Comparison of ENCODE assay signal across 8 cellular contexts in genomic region chr6:82006027-82006738, GRCh38.
DNase-seq lines count a peak whose midpoint lies in the region; ATAC-seq and TF ChIP-seq lines count a peak whose summit lies in the region.

No MANE protein-coding gene starts in this region.

- H2AFZ ChIP-seq in PC-9: no peak overlapping the region

- no peaks in the 10 kb centered on the region for H3K4me1 Mint-ChIP-seq in T-helper 17 cell

- no TSS peak for BruUV-seq in PC-9 (replicated peaks; lab: Mats Ljungman, UMichigan)

- H3K27ac ChIP-seq in PC-9: no peak overlapping the region
- H3K27ac ChIP-seq in spleen: no peak overlapping the region

- H3K27me3 Mint-ChIP-seq in T-helper 17 cell: no peaks in the 10 kb centered on the region

- no peak overlapping the region for H3K27ac Mint-ChIP-seq in T-helper 17 cell

- no peak for TF ChIP-seq POLR2A in spleen (IDR thresholded peaks at IDR 0.05)

- CTCF ChIA-PET in PC-9 (lab: Charles Lee): interaction anchor here (0.6 to 1.0 kb wide), 7 partner anchors 17 to 525 kb away, joined by 3 to 6 read pairs (median 4); no protein-coding TSS in a partner anchor

- no peak overlapping the region for H3K4me2 ChIP-seq in PC-9

- POLR2A ChIA-PET in PC-9 (lab: Charles Lee; ENCODE audit: unreplicated experiment): no interaction called here

- H3K27me3 ChIP-seq in BE2C: no peaks in the 10 kb centered on the region
- no peaks in the 10 kb centered on the region for H3K27me3 ChIP-seq in PC-9 (ENCODE audit: insufficient read depth, low read depth)
- no peaks in the 10 kb centered on the region for H3K27me3 ChIP-seq in spleen (replicated peaks in 1 of 7)

- H3F3A ChIP-seq in PC-9 (ENCODE audit: insufficient read depth, low read depth): no peaks in the 10 kb centered on the region

- WGBS in spleen, 5 donors: 57 to 81% (median 71%) methylated on average over 5 of the region's 5 CpGs

- ATAC-seq in GM18868 (IDR thresholded peaks at IDR 0.05; ENCODE audit: unreplicated experiment) (peak; percentile 88), HG03060 (IDR thresholded peaks at IDR 0.05; ENCODE audit: low read depth, unreplicated experiment) (peak; percentile 79), T-helper 17 cell (no peak)

- no peak overlapping the region for H3K4me3 Mint-ChIP-seq in T-helper 17 cell

- H3K79me2 ChIP-seq in PC-9 (ENCODE audit: low read depth): no peaks in the 10 kb centered on the region

- no peaks in the 10 kb centered on the region for H3K9me2 ChIP-seq in PC-9 (ENCODE audit: insufficient read depth)

- H3K9me3 ChIP-seq in BE2C (no peaks in the 10 kb centered on the region), PC-9 (ENCODE audit: insufficient read depth, low read depth) (no peaks in the 10 kb centered on the region), spleen (peaks cover 0 to 47% (median 30%) of the 10 kb centered on the region in 8 donors), T-helper 17 cell (ENCODE audit: control insufficient read depth, low read length, poor library complexity, severe bottlenecking) (no peaks in the 10 kb centered on the region)

- DNase-seq in BE2C (peak; percentile 37), PC-9 (no peak), fibroblast of gingiva (ENCODE audit: low read depth) (peak; percentile 48), spleen (no peak), T-helper 17 cell (no peak), NCI-H1092 treated with DMSO at 0.1 percent for 48 hours (lab: John Stamatoyannopoulos, UW) (no peak)

- H4K20me1 ChIP-seq in PC-9 (ENCODE audit: insufficient read depth): no peaks in the 10 kb centered on the region

- intact Hi-C loops in PC-9 (cut with micrococcal nuclease; ENCODE audit: unreplicated experiment) (loop anchor here (2.0 kb wide), 1 partner anchor 253 kb away; the partner anchor contains the start of gene TENT5A), spleen (cut with DNase I; ENCODE audit: low total_unique reads) (no loop called here)

- no peak overlapping the region for H3K4me3 ChIP-seq in BE2C (ENCODE audit: low read depth, low read length)
- H3K4me3 ChIP-seq in PC-9: no peak overlapping the region
- H3K4me3 ChIP-seq in spleen: no peak overlapping the region

- H3K4me1 ChIP-seq in BE2C (no peaks in the 10 kb centered on the region), PC-9 (replicated peaks; ENCODE audit: insufficient read depth) (no peaks in the 10 kb centered on the region), spleen (no peaks in the 10 kb centered on the region)

- H3K36me3 ChIP-seq in BE2C: no peaks in the 10 kb centered on the region
- no peaks in the 10 kb centered on the region for H3K36me3 ChIP-seq in PC-9 (ENCODE audit: low read depth)
- H3K36me3 ChIP-seq in spleen: no peaks in the 10 kb centered on the region

- no peaks in the 10 kb centered on the region for H3K36me3 Mint-ChIP-seq in T-helper 17 cell (ENCODE audit: low read depth)

- TF ChIP-seq CTCF in BE2C (IDR thresholded peaks at IDR 0.05; ENCODE audit: low read depth, low read length) (peak; percentile 73), PC-9 (conservative IDR thresholded peaks at IDR 0.05) (peak; percentile 75), spleen (IDR thresholded peaks at IDR 0.05 in 8 of 11, conservative IDR thresholded peaks at IDR 0.05 in 3 of 11) (peak in 8 of 11 experiments; percentile 23 to 51 (median 40))

Comparison
In these comparisons a context has a peak if more than half of its experiments do, and no peak if none do; other contexts are left out.
1. DNase-seq: peak in BE2C (single experiment) and fibroblast of gingiva (single experiment); none in PC-9 (0 of 2), spleen (single experiment), T-helper 17 cell (0 of 3) and NCI-H1092 treated with DMSO at 0.1 percent for 48 hours (single experiment).
2. Peak in every context shown above with its lines, with median percentiles within 50 percentile points of each other: CTCF ChIP-seq.